In genomic region chr4:169136330-169136729, GRCh38 we compare ENCODE assay signal across 13 cellular contexts.
DNase-seq lines count a peak whose midpoint lies in the region; ATAC-seq and TF ChIP-seq lines count a peak whose summit lies in the region.
"Had no signal": no experiment of that assay in that cellular context is flagged by ENCODE, and none has a peak within 500 bp of the region (broad histone marks: within the 10 kb centered on the region; RNA-seq: fewer than 3 reads in every experiment).

No MANE protein-coding gene starts in this region.

- no peak overlapping the region for H2AFZ ChIP-seq in osteoblast (ENCODE audit: low read length)

- WGBS in stomach, 5 donors, result 68 to 82% (median 70%) methylated on average over 6 to 7 of the region's 7 CpGs

- H4K20me1 ChIP-seq in osteoblast (ENCODE audit: insufficient read depth, low read length), result peaks cover 9% of the 10 kb centered on the region

- no peak for TF ChIP-seq EP300 in stomach (IDR thresholded peaks at IDR 0.05)

- no peaks in the 10 kb centered on the region for H3K9me3 ChIP-seq in left ventricle myocardium inferior (replicated peaks)
- no peaks in the 10 kb centered on the region for H3K9me3 ChIP-seq in osteoblast (ENCODE audit: low read depth, low read length)
- no peaks in the 10 kb centered on the region for H3K9me3 ChIP-seq in stomach
- H3K9me3 ChIP-seq: A549 had no signal

- H3K79me2 ChIP-seq in osteoblast (ENCODE audit: insufficient read depth, low read length), result peaks cover 86% of the 10 kb centered on the region

- no peak overlapping the region for H3K4me2 ChIP-seq in osteoblast (ENCODE audit: insufficient read depth, low read length)
- H3K4me2 ChIP-seq: A549 had no signal

- ATAC-seq in Right ventricle myocardium inferior (no peak), HG02973 (IDR thresholded peaks at IDR 0.05; ENCODE audit: unreplicated experiment) (no peak), HG02870 (IDR thresholded peaks at IDR 0.05; ENCODE audit: unreplicated experiment) (no peak)
- ATAC-seq: A549, HCT116 had no signal

- H3K27ac ChIP-seq in left ventricle myocardium inferior (replicated peaks), result peak overlapping the region; percentile 43
- peak overlapping the region; percentile 20 for H3K27ac ChIP-seq in osteoblast (ENCODE audit: low read depth, low read length)
- H3K27ac ChIP-seq in stomach, result peak overlapping the region in 2 of 5 donors; percentile 35 to 81
- H3K27ac ChIP-seq: A549 had no signal

- no peaks in the 10 kb centered on the region for H3K27me3 ChIP-seq in left ventricle myocardium inferior (ENCODE audit: low read depth)
- H3K27me3 ChIP-seq in osteoblast (ENCODE audit: insufficient read depth, low read length), result no peaks in the 10 kb centered on the region
- H3K27me3 ChIP-seq in stomach, result no peaks in the 10 kb centered on the region

- intact Hi-C loops in left ventricle myocardium inferior (cut with micrococcal nuclease), result no loop called here
- intact Hi-C loops in Right ventricle myocardium inferior (cut with DNase I), result loop anchor here (10.0 kb wide), 1 partner anchor 348 kb away; no protein-coding TSS in a partner anchor
- intact Hi-C loops in stomach (cut with DNase I; ENCODE audit: low total_unique reads), result no loop called here

- TF ChIP-seq CTCF in left ventricle myocardium inferior (IDR thresholded peaks at IDR 0.05; ENCODE audit: borderline replicate concordance) (no peak), osteoblast (IDR thresholded peaks at IDR 0.05; ENCODE audit: extremely low read depth, low read depth, low read length) (no peak), stomach (IDR thresholded peaks at IDR 0.05) (no peak)

- TF ChIP-seq POLR2A in stomach (IDR thresholded peaks at IDR 0.05), result no peak

- no peak overlapping the region for H3K4me3 ChIP-seq in left ventricle myocardium inferior
- H3K4me3 ChIP-seq in osteoblast (ENCODE audit: insufficient read depth, low read length), result no peak overlapping the region
- no peak overlapping the region for H3K4me3 ChIP-seq in stomach
- H3K4me3 ChIP-seq: A549 had no signal

- peaks cover 29% of the 10 kb centered on the region for H3K36me3 ChIP-seq in left ventricle myocardium inferior
- peaks cover 64% of the 10 kb centered on the region for H3K36me3 ChIP-seq in osteoblast (ENCODE audit: insufficient read depth, low read length)
- peaks cover 4 to 49% (median 47%) of the 10 kb centered on the region in 4 donors for H3K36me3 ChIP-seq in stomach

- no peak for DNase-seq in left ventricle myocardium inferior
- DNase-seq in Right ventricle myocardium inferior (ENCODE audit: missing footprints), result no peak
- peak; percentile 45 for DNase-seq in islet precursor cell
- DNase-seq in osteoblast (ENCODE audit: insufficient read length, low spot score, missing footprints), result no peak
- DNase-seq in stomach, result no peak
- DNase-seq in NCI-H345 (lab: John Stamatoyannopoulos, UW), result no peak
- DNase-seq: NCI-H146, NCI-H2171, SIG-M5 had no signal

- H3K4me1 ChIP-seq in left ventricle myocardium inferior, result peaks cover 69% of the 10 kb centered on the region
- H3K4me1 ChIP-seq in osteoblast (ENCODE audit: insufficient read depth, low read length), result peaks cover 21% of the 10 kb centered on the region
- H3K4me1 ChIP-seq in stomach, result peaks cover 16 to 49% (median 33%) of the 10 kb centered on the region in 4 donors
- H3K4me1 ChIP-seq: A549 had no signal
